In the genomic region with DNA sequence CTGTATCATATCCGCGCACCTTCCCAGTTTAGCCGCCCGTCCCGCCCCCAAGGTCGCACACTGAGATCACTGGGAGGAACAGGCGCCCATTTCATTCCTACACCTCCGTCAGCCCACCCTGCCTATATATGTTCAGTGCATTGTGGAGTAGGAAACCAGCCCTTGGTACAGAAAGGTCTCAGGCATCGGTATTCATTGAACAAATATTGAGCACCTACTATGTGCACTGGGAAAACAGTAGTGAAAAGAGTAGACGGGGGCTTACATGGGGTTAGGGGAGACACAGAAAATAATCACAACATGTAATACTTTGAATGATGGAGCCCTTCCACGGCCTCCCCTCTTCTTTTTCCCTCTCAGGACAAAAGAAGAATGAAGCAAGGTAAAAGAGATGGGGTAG, we compare ENCODE assay signal across 1 cellular context.
TF ChIP-seq lines count a peak whose summit lies in the region.

No MANE protein-coding gene starts in this region.

TF ChIP-seq in GM23338, 12 proteins besides CTCF, POLR2A, EP300 and RAD21:
- TF ChIP-seq, protein P1, sequence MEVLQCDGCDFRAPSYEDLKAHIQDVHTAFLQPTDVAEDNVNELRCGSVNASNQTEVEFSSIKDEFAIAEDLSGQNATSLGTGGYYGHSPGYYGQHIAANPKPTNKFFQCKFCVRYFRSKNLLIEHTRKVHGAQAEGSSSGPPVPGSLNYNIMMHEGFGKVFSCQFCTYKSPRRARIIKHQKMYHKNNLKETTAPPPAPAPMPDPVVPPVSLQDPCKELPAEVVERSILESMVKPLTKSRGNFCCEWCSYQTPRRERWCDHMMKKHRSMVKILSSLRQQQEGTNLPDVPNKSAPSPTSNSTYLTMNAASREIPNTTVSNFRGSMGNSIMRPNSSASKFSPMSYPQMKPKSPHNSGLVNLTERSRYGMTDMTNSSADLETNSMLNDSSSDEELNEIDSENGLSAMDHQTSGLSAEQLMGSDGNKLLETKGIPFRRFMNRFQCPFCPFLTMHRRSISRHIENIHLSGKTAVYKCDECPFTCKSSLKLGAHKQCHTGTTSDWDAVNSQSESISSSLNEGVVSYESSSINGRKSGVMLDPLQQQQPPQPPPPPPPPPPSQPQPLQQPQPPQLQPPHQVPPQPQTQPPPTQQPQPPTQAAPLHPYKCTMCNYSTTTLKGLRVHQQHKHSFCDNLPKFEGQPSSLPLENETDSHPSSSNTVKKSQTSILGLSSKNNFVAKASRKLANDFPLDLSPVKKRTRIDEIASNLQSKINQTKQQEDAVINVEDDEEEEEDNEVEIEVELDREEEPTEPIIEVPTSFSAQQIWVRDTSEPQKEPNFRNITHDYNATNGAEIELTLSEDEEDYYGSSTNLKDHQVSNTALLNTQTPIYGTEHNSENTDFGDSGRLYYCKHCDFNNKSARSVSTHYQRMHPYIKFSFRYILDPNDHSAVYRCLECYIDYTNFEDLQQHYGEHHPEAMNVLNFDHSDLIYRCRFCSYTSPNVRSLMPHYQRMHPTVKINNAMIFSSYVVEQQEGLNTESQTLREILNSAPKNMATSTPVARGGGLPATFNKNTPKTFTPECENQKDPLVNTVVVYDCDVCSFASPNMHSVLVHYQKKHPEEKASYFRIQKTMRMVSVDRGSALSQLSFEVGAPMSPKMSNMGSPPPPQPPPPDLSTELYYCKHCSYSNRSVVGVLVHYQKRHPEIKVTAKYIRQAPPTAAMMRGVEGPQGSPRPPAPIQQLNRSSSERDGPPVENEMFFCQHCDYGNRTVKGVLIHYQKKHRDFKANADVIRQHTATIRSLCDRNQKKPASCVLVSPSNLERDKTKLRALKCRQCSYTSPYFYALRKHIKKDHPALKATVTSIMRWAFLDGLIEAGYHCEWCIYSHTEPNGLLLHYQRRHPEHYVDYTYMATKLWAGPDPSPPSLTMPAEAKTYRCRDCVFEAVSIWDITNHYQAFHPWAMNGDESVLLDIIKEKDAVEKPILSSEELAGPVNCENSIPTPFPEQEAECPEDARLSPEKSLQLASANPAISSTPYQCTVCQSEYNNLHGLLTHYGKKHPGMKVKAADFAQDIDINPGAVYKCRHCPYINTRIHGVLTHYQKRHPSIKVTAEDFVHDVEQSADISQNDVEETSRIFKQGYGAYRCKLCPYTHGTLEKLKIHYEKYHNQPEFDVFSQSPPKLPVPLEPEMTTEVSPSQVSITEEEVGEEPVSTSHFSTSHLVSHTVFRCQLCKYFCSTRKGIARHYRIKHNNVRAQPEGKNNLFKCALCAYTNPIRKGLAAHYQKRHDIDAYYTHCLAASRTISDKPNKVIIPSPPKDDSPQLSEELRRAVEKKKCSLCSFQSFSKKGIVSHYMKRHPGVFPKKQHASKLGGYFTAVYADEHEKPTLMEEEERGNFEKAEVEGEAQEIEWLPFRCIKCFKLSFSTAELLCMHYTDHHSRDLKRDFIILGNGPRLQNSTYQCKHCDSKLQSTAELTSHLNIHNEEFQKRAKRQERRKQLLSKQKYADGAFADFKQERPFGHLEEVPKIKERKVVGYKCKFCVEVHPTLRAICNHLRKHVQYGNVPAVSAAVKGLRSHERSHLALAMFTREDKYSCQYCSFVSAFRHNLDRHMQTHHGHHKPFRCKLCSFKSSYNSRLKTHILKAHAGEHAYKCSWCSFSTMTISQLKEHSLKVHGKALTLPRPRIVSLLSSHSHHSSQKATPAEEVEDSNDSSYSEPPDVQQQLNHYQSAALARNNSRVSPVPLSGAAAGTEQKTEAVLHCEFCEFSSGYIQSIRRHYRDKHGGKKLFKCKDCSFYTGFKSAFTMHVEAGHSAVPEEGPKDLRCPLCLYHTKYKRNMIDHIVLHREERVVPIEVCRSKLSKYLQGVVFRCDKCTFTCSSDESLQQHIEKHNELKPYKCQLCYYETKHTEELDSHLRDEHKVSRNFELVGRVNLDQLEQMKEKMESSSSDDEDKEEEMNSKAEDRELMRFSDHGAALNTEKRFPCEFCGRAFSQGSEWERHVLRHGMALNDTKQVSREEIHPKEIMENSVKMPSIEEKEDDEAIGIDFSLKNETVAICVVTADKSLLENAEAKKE (CRISPR knock-in tag; IDR thresholded peaks at IDR 0.05) = no peak
- no peak for TF ChIP-seq ZNF331 (CRISPR knock-in tag; IDR thresholded peaks at IDR 0.05; ENCODE audit: low read depth)
- no peak for TF ChIP-seq CREB1 (CRISPR knock-in tag; IDR thresholded peaks at IDR 0.05; ENCODE audit: low read depth)
- no peak for TF ChIP-seq EZH2phosphoT487 (IDR thresholded peaks at IDR 0.05; ENCODE audit: unreplicated experiment)
- TF ChIP-seq JUNB (IDR thresholded peaks at IDR 0.05; ENCODE audit: unreplicated experiment) = no peak
- no peak for TF ChIP-seq STAT1 (IDR thresholded peaks at IDR 0.05; ENCODE audit: unreplicated experiment)
- TF ChIP-seq, protein P2, sequence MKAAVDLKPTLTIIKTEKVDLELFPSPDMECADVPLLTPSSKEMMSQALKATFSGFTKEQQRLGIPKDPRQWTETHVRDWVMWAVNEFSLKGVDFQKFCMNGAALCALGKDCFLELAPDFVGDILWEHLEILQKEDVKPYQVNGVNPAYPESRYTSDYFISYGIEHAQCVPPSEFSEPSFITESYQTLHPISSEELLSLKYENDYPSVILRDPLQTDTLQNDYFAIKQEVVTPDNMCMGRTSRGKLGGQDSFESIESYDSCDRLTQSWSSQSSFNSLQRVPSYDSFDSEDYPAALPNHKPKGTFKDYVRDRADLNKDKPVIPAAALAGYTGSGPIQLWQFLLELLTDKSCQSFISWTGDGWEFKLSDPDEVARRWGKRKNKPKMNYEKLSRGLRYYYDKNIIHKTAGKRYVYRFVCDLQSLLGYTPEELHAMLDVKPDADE (IDR thresholded peaks at IDR 0.05) = no peak
- no peak for TF ChIP-seq EZH2 (IDR thresholded peaks at IDR 0.05; ENCODE audit: low read depth, unreplicated experiment)
